In the genomic region with DNA sequence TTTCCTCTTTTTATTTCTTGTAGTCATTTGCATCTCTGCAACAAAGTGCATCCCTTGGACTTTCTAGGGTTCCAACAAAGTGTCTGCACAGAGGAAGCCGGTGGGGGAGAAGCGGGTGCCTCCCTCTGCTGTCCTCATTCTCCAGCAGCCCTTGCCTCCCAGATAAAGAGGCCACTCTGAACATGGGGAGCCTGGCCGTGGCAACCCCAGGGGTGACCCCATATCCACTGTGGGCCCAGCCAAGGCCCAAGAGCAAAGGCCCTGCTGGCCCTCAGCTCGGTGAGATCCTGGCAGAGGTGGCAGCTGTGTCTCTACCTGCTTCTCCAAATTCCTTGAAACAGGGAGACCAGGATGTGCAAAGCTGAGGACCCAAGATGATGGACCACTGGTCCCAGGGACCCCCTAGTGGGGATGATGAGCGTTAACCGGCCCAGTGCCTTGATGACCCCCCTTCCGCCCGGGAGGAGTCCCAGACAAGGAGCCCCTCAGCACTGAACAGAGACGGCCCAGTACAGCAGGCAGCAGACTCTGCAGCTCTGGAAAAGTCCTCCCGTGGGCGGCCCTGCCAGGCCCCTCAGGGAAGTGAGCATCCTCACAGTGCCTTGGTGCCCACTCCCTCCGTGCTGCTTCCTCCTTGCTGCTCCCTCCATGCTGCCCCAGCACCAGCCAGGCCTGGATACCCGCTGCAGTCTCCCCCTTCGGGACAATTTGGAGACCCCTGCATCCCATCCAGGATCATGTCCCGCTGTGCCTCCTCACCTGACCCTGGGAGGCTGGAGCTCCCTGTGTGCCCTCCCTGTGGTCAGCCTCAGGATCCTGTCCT, we compare ENCODE assay signal across 19 cellular contexts.
DNase-seq lines count a peak whose midpoint lies in the region; ATAC-seq, FAIRE-seq and TF ChIP-seq lines count a peak whose summit lies in the region.
"Had no signal": no experiment of that assay in that cellular context is flagged by ENCODE, and none has a peak within 500 bp of the region (broad histone marks: within the 10 kb centered on the region; RNA-seq: fewer than 3 reads in every experiment).

No MANE protein-coding gene starts in this region.

- no peaks in the 10 kb centered on the region for H3K27me3 ChIP-seq in right atrium auricular region
- H3K27me3 ChIP-seq in K562 (ENCODE audit: control insufficient read depth in 2 of 2, insufficient read depth in 2 of 2, low read length in 2 of 2) = peaks cover 2 to 24% of the 10 kb centered on the region in 2 experiments; a peak in 3 of 5 replicates
- H3K27me3 ChIP-seq in lower lobe of right lung (ENCODE audit: low read depth) = peaks cover 21% of the 10 kb centered on the region
- no peaks in the 10 kb centered on the region for H3K27me3 ChIP-seq in smooth muscle cell (ENCODE audit: low read depth)
- H3K27me3 ChIP-seq: body of pancreas, uterus had no signal

- POLR2A ChIA-PET in K562 (lab: Yijun Ruan, JAX) = interaction anchor here (0.5 kb wide), 1 partner anchor 299 kb away, joined by 3 read pairs; no protein-coding TSS in a partner anchor
- POLR2A ChIA-PET in activated CD8-positive, alpha-beta T cell treated with anti-CD3 and anti-CD28 coated beads for 36 hours (lab: Charles Lee) = no interaction called here

- H3K9me1 ChIP-seq in K562 (ENCODE audit: control insufficient read depth, insufficient read depth, low read length) = peaks cover 4% of the 10 kb centered on the region

- TF ChIP-seq CTCF in right atrium auricular region (IDR thresholded peaks at IDR 0.05) (no peak), K562 (IDR thresholded peaks at IDR 0.05 in 2 of 3, conservative IDR thresholded peaks at IDR 0.05 in 1 of 3; ENCODE audit: insufficient read depth in 2 of 3, low read depth in 1 of 3, low read length in 3 of 3) (no peak), lower lobe of right lung (IDR thresholded peaks at IDR 0.05) (no peak), smooth muscle cell (IDR thresholded peaks at IDR 0.05; ENCODE audit: borderline replicate concordance, insufficient read depth, poor library complexity, severe bottlenecking) (no peak)
- no peak for TF ChIP-seq CTCF in activated CD8-positive, alpha-beta T cell treated with anti-CD3 and anti-CD28 coated beads for 36 hours (IDR thresholded peaks at IDR 0.05)

- no peaks in the 10 kb centered on the region for H3K79me2 ChIP-seq in K562 (ENCODE audit: control insufficient read depth, insufficient read depth, low read length)
- no peaks in the 10 kb centered on the region for H3K79me2 ChIP-seq in smooth muscle cell (ENCODE audit: low read depth)

- no peak for TF ChIP-seq POLR2A in K562 (conservative IDR thresholded peaks at IDR 0.05)

- H3K4me1 ChIP-seq in right atrium auricular region = no peaks in the 10 kb centered on the region
- H3K4me1 ChIP-seq in K562 (replicated peaks in 1 of 2; ENCODE audit: control insufficient read depth in 2 of 2, insufficient read depth in 2 of 2, low read length in 2 of 2) = no peaks in the 10 kb centered on the region
- H3K4me1 ChIP-seq in lower lobe of right lung = no peaks in the 10 kb centered on the region
- H3K4me1 ChIP-seq in smooth muscle cell (ENCODE audit: low read depth) = no peaks in the 10 kb centered on the region
- H3K4me1 ChIP-seq: body of pancreas, uterus had no signal

- WGBS in K562 (ENCODE audit: insufficient coverage, low coverage, missing lambda C conversion rate) = 2% methylated on average over 15 of the region's 15 CpGs
- 78% methylated on average over 15 of the region's 15 CpGs for WGBS in smooth muscle cell (ENCODE audit: low lambda C conversion rate)

- peak; percentile 50 for DNase-seq in right atrium auricular region (ENCODE audit: low spot score)
- no peak for DNase-seq in left ventricle myocardium superior
- DNase-seq in K562 (ENCODE audit: extremely low read depth in 1 of 4, low spot score in 3 of 4) = no peak
- DNase-seq in lower lobe of right lung = peak; percentile 33
- DNase-seq in smooth muscle cell (lab: John Stamatoyannopoulos, UW; ENCODE audit: unreplicated experiment) = no peak
- no peak for DNase-seq in activated CD8-positive, alpha-beta T cell treated with anti-CD3 and anti-CD28 coated beads for 36 hours
- DNase-seq in A172 (ENCODE audit: low spot score) = no peak
- DNase-seq: activated CD4-positive, CD25-positive, alpha-beta regulatory T cell treated with anti-CD3 and anti-CD28 coated beads, Interleukin-2, amount 50 U/mL, for 72 hours; GOT3; NCI-H1105; NCI-H345; substantia nigra; uterus had no signal

- ATAC-seq in left ventricle myocardium superior = no peak
- ATAC-seq in K562 = peak; percentile 37
- no peak for ATAC-seq in lower lobe of right lung
- no peak for ATAC-seq in activated CD8-positive, alpha-beta T cell treated with anti-CD3 and anti-CD28 coated beads for 36 hours
- no peak for ATAC-seq in HG03521 (IDR thresholded peaks at IDR 0.05; ENCODE audit: unreplicated experiment)
- ATAC-seq: body of pancreas had no signal

- H3F3A ChIP-seq in smooth muscle cell (ENCODE audit: low read depth) = no peaks in the 10 kb centered on the region

- TF ChIP-seq RAD21 in K562 (CRISPR knock-in tag; conservative IDR thresholded peaks at IDR 0.05 in 1 of 2, IDR thresholded peaks at IDR 0.05 in 1 of 2) = no peak

- H3K9ac ChIP-seq in K562 (ENCODE audit: insufficient read depth in 1 of 2, low read depth in 2 of 2, low read length in 2 of 2) (no peak overlapping the region), smooth muscle cell (ENCODE audit: low read depth) (no peak overlapping the region)

- H3K9me3 ChIP-seq in right atrium auricular region (peaks cover 0 to 26% of the 10 kb centered on the region in 2 donors), K562 (replicated peaks; ENCODE audit: control insufficient read depth, insufficient read depth, low read depth, low read length) (no peaks in the 10 kb centered on the region), lower lobe of right lung (no peaks in the 10 kb centered on the region), smooth muscle cell (replicated peaks; ENCODE audit: low read depth) (peaks cover 6% of the 10 kb centered on the region)
- H3K9me3 ChIP-seq: uterus had no signal

- no peak overlapping the region for H3K27ac Mint-ChIP-seq in activated CD8-positive, alpha-beta T cell treated with anti-CD3 and anti-CD28 coated beads for 36 hours
- H3K27ac Mint-ChIP-seq: activated T-helper 17 cell treated with anti-CD3 and anti-CD28 coated beads, Interleukin-2, amount 50 U/mL, for 72 hours; CD4-positive, alpha-beta T cell had no signal

- H3K36me3 ChIP-seq in right atrium auricular region (no peaks in the 10 kb centered on the region), K562 (ENCODE audit: control insufficient read depth, insufficient read depth, low read length) (no peaks in the 10 kb centered on the region), lower lobe of right lung (no peaks in the 10 kb centered on the region), smooth muscle cell (ENCODE audit: low read depth) (no peaks in the 10 kb centered on the region)
- H3K36me3 ChIP-seq: uterus had no signal

- peaks cover 4% of the 10 kb centered on the region for H3K9me3 Mint-ChIP-seq in activated CD8-positive, alpha-beta T cell treated with anti-CD3 and anti-CD28 coated beads for 36 hours
- H3K9me3 Mint-ChIP-seq: activated T-helper 17 cell treated with anti-CD3 and anti-CD28 coated beads, Interleukin-2, amount 50 U/mL, for 72 hours had no signal

- no TSS peak for BruUV-seq in K562 (replicated peaks; lab: Mats Ljungman, UMichigan)

- H3K4me1 Mint-ChIP-seq in activated CD8-positive, alpha-beta T cell treated with anti-CD3 and anti-CD28 coated beads for 36 hours (ENCODE audit: low read depth) = no peaks in the 10 kb centered on the region
- H3K4me1 Mint-ChIP-seq: activated T-helper 17 cell treated with anti-CD3 and anti-CD28 coated beads, Interleukin-2, amount 50 U/mL, for 72 hours had no signal

- peaks cover under 1% of the 10 kb centered on the region for H3K36me3 Mint-ChIP-seq in activated CD8-positive, alpha-beta T cell treated with anti-CD3 and anti-CD28 coated beads for 36 hours (ENCODE audit: low read depth)

- peaks cover 4% of the 10 kb centered on the region for H3K27me3 Mint-ChIP-seq in activated CD8-positive, alpha-beta T cell treated with anti-CD3 and anti-CD28 coated beads for 36 hours

- H4K20me1 ChIP-seq in K562 (replicated peaks; ENCODE audit: control insufficient read depth, insufficient read depth, low read length) = peaks cover 4% of the 10 kb centered on the region; the same call in 1 of the 2 replicates
- H4K20me1 ChIP-seq in smooth muscle cell (ENCODE audit: low read depth) = no peaks in the 10 kb centered on the region

- FAIRE-seq in K562 (lab: Jason Lieb, UNC) = no peak

- intact Hi-C loops in left ventricle myocardium superior (cut with micrococcal nuclease) = no loop called here
- intact Hi-C loops in K562 (cut with micrococcal nuclease) = no loop called here
- intact Hi-C loops in lower lobe of right lung (cut with DNase I) = no loop called here
- intact Hi-C loops in activated CD8-positive, alpha-beta T cell treated with anti-CD3 and anti-CD28 coated beads for 36 hours (cut with micrococcal nuclease) = loop anchor here (10.0 kb wide), 1 partner anchor 278 kb away; no protein-coding TSS in a partner anchor

- H3K4me3 ChIP-seq in right atrium auricular region (no peak overlapping the region), K562 (no peak overlapping the region), lower lobe of right lung (no peak overlapping the region), smooth muscle cell (no peak overlapping the region)
- H3K4me3 ChIP-seq: body of pancreas, uterus had no signal

- H3K4me3 Mint-ChIP-seq in activated CD8-positive, alpha-beta T cell treated with anti-CD3 and anti-CD28 coated beads for 36 hours = no peak overlapping the region
- H3K4me3 Mint-ChIP-seq: activated T-helper 17 cell treated with anti-CD3 and anti-CD28 coated beads, Interleukin-2, amount 50 U/mL, for 72 hours; CD4-positive, alpha-beta T cell had no signal

- in situ Hi-C loops in K562 (cut with MboI) = no loop called here

- H3K27ac ChIP-seq in right atrium auricular region = no peak overlapping the region
- H3K27ac ChIP-seq in K562 (ENCODE audit: extremely low read depth, low read depth, low read length) = no peak overlapping the region
- H3K27ac ChIP-seq in lower lobe of right lung = no peak overlapping the region
- H3K27ac ChIP-seq in smooth muscle cell (ENCODE audit: low read depth) = no peak overlapping the region
- H3K27ac ChIP-seq: body of pancreas, HL-60, RWPE1, uterus had no signal

- TF ChIP-seq EP300 in K562 (IDR thresholded peaks at IDR 0.05; ENCODE audit: low read length) = no peak

- no peak overlapping the region for H2AFZ ChIP-seq in K562 (ENCODE audit: low read depth, low read length)
- H2AFZ ChIP-seq in smooth muscle cell (ENCODE audit: low read depth) = no peak overlapping the region

- CTCF ChIA-PET in K562 (lab: Yijun Ruan, JAX; ENCODE audit: low intra/inter-chr PET ratio) = no interaction called here
- CTCF ChIA-PET in activated CD8-positive, alpha-beta T cell treated with anti-CD3 and anti-CD28 coated beads for 36 hours (lab: Charles Lee) = interaction anchor here (1.3 to 1.9 kb wide), 3 partner anchors 14 to 63 kb away, joined by 3 to 7 read pairs (median 7); a partner anchor contains a TSS

- H3K4me2 ChIP-seq in K562 (ENCODE audit: insufficient read depth, low read length) (no peak overlapping the region), smooth muscle cell (no peak overlapping the region)

Comparison
In these comparisons a context has a peak if more than half of its experiments do, and no peak if none do; other contexts are left out.
1. DNase-seq: peak in right atrium auricular region (single experiment) and lower lobe of right lung (single experiment); none in left ventricle myocardium superior (single experiment), K562 (0 of 4), smooth muscle cell (single experiment), activated CD8-positive, alpha-beta T cell treated with anti-CD3 and anti-CD28 coated beads for 36 hours (single experiment) and A172 (single experiment).